In the genomic region with DNA sequence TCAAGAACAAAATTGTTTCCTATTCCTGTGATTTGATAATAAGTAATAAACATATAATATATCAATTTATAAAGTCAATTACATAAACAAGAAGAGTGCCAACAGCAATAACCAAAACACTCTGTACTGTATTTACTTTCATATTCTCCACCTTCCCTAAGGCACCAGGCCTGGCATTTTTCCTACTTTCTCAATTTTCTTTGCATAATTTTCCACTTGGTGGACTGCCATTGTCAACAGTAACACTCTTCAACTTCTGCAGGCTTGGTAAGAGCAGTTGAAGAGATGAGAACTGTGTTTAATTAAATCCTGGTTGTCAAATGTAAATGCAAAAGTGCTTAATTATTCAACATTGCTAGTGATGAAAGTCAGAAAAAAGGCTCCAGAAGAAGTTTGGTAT, we compare ENCODE assay signal across 30 cellular contexts.
DNase-seq lines count a peak whose midpoint lies in the region; ATAC-seq, FAIRE-seq and TF ChIP-seq lines count a peak whose summit lies in the region.
"Had no signal": no experiment of that assay in that cellular context is flagged by ENCODE, and none has a peak within 500 bp of the region (broad histone marks: within the 10 kb centered on the region; RNA-seq: fewer than 3 reads in every experiment).

No MANE protein-coding gene starts in this region.

- intact Hi-C loops in endothelial cell of umbilical vein (cut with micrococcal nuclease) (no loop called here), Right ventricle myocardium inferior (cut with DNase I) (no loop called here)

- H3K9ac ChIP-seq in endothelial cell of umbilical vein (replicated peaks; ENCODE audit: extremely low read depth, insufficient read depth, low read length): no peak overlapping the region
- H3K9ac ChIP-seq: KMS-11 had no signal

- H3K4me3 ChIP-seq in endothelial cell of umbilical vein (replicated peaks in 1 of 3; ENCODE audit: insufficient read depth in 1 of 3, low read depth in 1 of 3, low read length in 3 of 3): no peak overlapping the region
- H3K4me3 ChIP-seq: heart right ventricle, PC-9, thyroid gland had no signal

- H3K9me1 ChIP-seq in endothelial cell of umbilical vein (replicated peaks; ENCODE audit: control insufficient read depth, extremely low read depth, insufficient read depth, low read length): no peaks in the 10 kb centered on the region

- H3K9me3 ChIP-seq in endothelial cell of umbilical vein (replicated peaks; ENCODE audit: control insufficient read depth, insufficient read depth, low read length): no peaks in the 10 kb centered on the region
- H3K9me3 ChIP-seq: BE2C, heart right ventricle, thyroid gland had no signal

- POLR2A ChIA-PET in endothelial cell of umbilical vein (lab: Charles Lee): no interaction called here

- CTCF ChIA-PET in endothelial cell of umbilical vein (lab: Charles Lee): no interaction called here

- dilution Hi-C loops in endothelial cell of umbilical vein (cut with MboI; ENCODE audit: extremely low pct_ligation_motif_present, low sequenced_read_pairs): no loop called here

- no peak for TF ChIP-seq POLR2A in endothelial cell of umbilical vein (IDR thresholded peaks at IDR 0.05; ENCODE audit: low read depth, low read length)

- TF ChIP-seq CTCF in endothelial cell of umbilical vein (IDR thresholded peaks at IDR 0.05; ENCODE audit: extremely low read depth in 1 of 2, insufficient read depth in 1 of 2, low read depth in 1 of 2, low read length in 2 of 2): no peak

- no peaks in the 10 kb centered on the region for H3K4me1 ChIP-seq in endothelial cell of umbilical vein (ENCODE audit: control insufficient read depth, extremely low read depth, insufficient read depth, low read length)
- H3K4me1 ChIP-seq: BE2C, foreskin keratinocyte, heart right ventricle, thyroid gland had no signal

- no peaks in the 10 kb centered on the region for H3K36me3 ChIP-seq in endothelial cell of umbilical vein (ENCODE audit: control insufficient read depth in 2 of 2, extremely low read depth in 1 of 2, insufficient read depth in 2 of 2, low read length in 2 of 2)
- H3K36me3 ChIP-seq: BE2C, heart right ventricle, thyroid gland had no signal

- H3K79me2 ChIP-seq in endothelial cell of umbilical vein (ENCODE audit: control insufficient read depth, insufficient read depth, low read length): no peaks in the 10 kb centered on the region

- ATAC-seq in HG03432 (IDR thresholded peaks at IDR 0.05; ENCODE audit: unreplicated experiment) (no peak), Right ventricle myocardium inferior (no peak)
- ATAC-seq: activated CD4-positive, CD25-positive, alpha-beta regulatory T cell treated with anti-CD3 and anti-CD28 coated beads, Interleukin-2, amount 50 U/mL, for 24 hours; activated T-cell treated with anti-CD3 and anti-CD28 coated beads, Interleukin-2, amount 50 U/mL, for 72 hours; foreskin keratinocyte; heart right ventricle; right cardiac atrium; stimulated activated naive CD8-positive, alpha-beta T cell treated with anti-CD3 and anti-CD28 coated beads, Interleukin-15, amount 100 ng/mL, for 72 hours had no signal

- FAIRE-seq in endothelial cell of umbilical vein (lab: Jason Lieb, UNC): no peak

- H3K27me3 ChIP-seq in endothelial cell of umbilical vein (ENCODE audit: control insufficient read depth in 2 of 2, insufficient read depth in 2 of 2, low read length in 2 of 2): no peaks in the 10 kb centered on the region
- H3K27me3 ChIP-seq: BE2C, foreskin keratinocyte, heart right ventricle, thyroid gland had no signal

- BruUV-seq in endothelial cell of umbilical vein (replicated peaks; lab: Mats Ljungman, UMichigan): no TSS peak

- no peak overlapping the region for H2AFZ ChIP-seq in endothelial cell of umbilical vein (ENCODE audit: low read depth, low read length)
- H2AFZ ChIP-seq: PC-9 had no signal

- H3K4me2 ChIP-seq in endothelial cell of umbilical vein (ENCODE audit: insufficient read depth, low read length): no peak overlapping the region
- H3K4me2 ChIP-seq: KMS-11, PC-9 had no signal

- H3K27ac ChIP-seq in endothelial cell of umbilical vein (ENCODE audit: insufficient read depth, low read depth, low read length) (no peak overlapping the region), substantia nigra (ENCODE audit: low read depth, low read length, poor library complexity, severe bottlenecking) (no peak overlapping the region)
- H3K27ac ChIP-seq: foreskin keratinocyte, heart right ventricle, KMS-11, PC-9, thyroid gland had no signal

- no peaks in the 10 kb centered on the region for H4K20me1 ChIP-seq in endothelial cell of umbilical vein (replicated peaks; ENCODE audit: control insufficient read depth, extremely low read depth, insufficient read depth, low read length)

- DNase-seq in DMS 273 treated with DMSO at 0.1 percent for 48 hours (lab: John Stamatoyannopoulos, UW) (peak; percentile 16), NCI-H2081 treated with DMSO at 0.1 percent for 48 hours (lab: John Stamatoyannopoulos, UW) (peak; percentile 27), endothelial cell of umbilical vein (ENCODE audit: low read depth, low spot score) (peak; percentile 19), myocyte (ENCODE audit: low read depth) (peak; percentile 6), DMS114 treated with DMSO at 0.1 percent for 48 hours (lab: John Stamatoyannopoulos, UW; ENCODE audit: unreplicated experiment) (no peak), Right ventricle myocardium inferior (ENCODE audit: missing footprints) (no peak), substantia nigra (lab: John Stamatoyannopoulos, UW) (no peak)
- DNase-seq: activated CD4-positive, alpha-beta T cell treated with anti-CD3 and anti-CD28 coated beads, Interleukin-2, amount 50 U/mL, for 48 hours; activated naive CD4-positive, alpha-beta T cell; activated T-cell treated with anti-CD3 and anti-CD28 coated beads, Interleukin-2, amount 50 U/mL, for 72 hours; BE2C; DMS53; foreskin keratinocyte; GF-D8; HCEC 1CT; heart right ventricle; kidney; MM.1S; naive B cell; NCI-H1436; PC-9; right cardiac atrium; SHP77; stimulated activated CD8-positive, alpha-beta memory T cell treated with anti-CD3 and anti-CD28 coated beads, Interleukin-4, amount 100 ng/mL, for 48 hours; stimulated activated naive CD8-positive, alpha-beta T cell treated with anti-CD3 and anti-CD28 coated beads, Interleukin-15, amount 100 ng/mL, for 72 hours; T-helper 2 cell; thyroid gland had no signal

TF ChIP-seq in endothelial cell of umbilical vein, 7 proteins besides CTCF, POLR2A, EP300 and RAD21:
- TF ChIP-seq FOS (IDR thresholded peaks at IDR 0.05; ENCODE audit: borderline replicate concordance, insufficient read depth, low read length) (no peak), GATA2 (IDR thresholded peaks at IDR 0.05; ENCODE audit: insufficient read depth, insufficient read length, low read depth, low read length) (no peak), EZH2 (IDR thresholded peaks at IDR 0.05; ENCODE audit: borderline replicate concordance, low read depth, low read length, severe bottlenecking) (no peak), MYC (IDR thresholded peaks at IDR 0.05; ENCODE audit: low read depth, low read length) (no peak), JUN (IDR thresholded peaks at IDR 0.05; ENCODE audit: borderline replicate concordance, insufficient read depth, insufficient read length, low read depth) (no peak), POLR2AphosphoS5 (IDR thresholded peaks at IDR 0.05; ENCODE audit: insufficient read depth, low read depth, low read length) (no peak)
- TF ChIP-seq, protein P1, sequence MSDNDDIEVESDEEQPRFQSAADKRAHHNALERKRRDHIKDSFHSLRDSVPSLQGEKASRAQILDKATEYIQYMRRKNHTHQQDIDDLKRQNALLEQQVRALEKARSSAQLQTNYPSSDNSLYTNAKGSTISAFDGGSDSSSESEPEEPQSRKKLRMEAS (IDR thresholded peaks at IDR 0.05; ENCODE audit: insufficient read depth, insufficient read length): no peak

Comparison
In these comparisons a context has a peak if more than half of its experiments do, and no peak if none do; other contexts are left out.
1. DNase-seq: peak in DMS 273 treated with DMSO at 0.1 percent for 48 hours (single experiment), NCI-H2081 treated with DMSO at 0.1 percent for 48 hours (single experiment), endothelial cell of umbilical vein (single experiment) and myocyte (single experiment); none in DMS114 treated with DMSO at 0.1 percent for 48 hours (single experiment), Right ventricle myocardium inferior (single experiment) and substantia nigra (0 of 49).